ENCODE assay signal across 1 cellular context in the genomic region with DNA sequence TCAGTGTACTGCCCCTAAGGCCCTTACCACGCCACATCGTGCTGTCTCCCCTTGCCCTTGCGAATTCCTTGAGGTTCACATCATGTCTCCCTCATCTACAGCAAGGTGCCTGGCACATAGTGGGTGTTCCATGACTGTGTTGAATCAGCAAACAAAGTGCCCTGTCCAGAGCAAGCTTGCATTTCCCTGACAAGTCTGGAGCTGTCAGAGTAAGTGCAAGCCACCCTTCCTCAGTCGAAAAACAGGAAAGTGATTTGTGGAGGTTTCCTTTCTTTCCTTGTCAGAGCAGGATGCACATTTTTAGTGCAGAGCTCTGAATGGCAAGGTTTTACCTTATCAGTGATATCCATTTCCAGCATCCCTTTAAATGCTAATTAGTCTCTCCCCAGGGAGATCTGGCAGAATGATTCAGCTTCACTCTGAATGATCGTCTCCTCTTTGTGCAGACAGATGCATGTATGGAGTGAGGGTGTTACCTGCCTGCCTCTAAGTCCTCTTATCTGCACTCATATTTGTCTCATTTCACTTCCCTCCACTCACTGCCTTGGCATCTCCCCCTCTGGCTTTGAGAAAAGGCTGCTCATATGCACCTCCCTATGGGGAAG.
TF ChIP-seq lines count a peak whose summit lies in the region.

No MANE protein-coding gene starts in this region.

TF ChIP-seq in endothelial cell of umbilical vein, 7 proteins besides CTCF, POLR2A, EP300 and RAD21 (continued from another document):
- TF ChIP-seq POLR2AphosphoS5 (IDR thresholded peaks at IDR 0.05; ENCODE audit: insufficient read depth, low read depth, low read length), result peak; percentile 71
- TF ChIP-seq JUN (IDR thresholded peaks at IDR 0.05; ENCODE audit: borderline replicate concordance, insufficient read depth, insufficient read length, low read depth), result peak; percentile 54
- peak; percentile 1 for TF ChIP-seq MAX (IDR thresholded peaks at IDR 0.05; ENCODE audit: insufficient read depth, insufficient read length)
TF ChIP-seq in endothelial cell of umbilical vein: peak in this region for 5.
